Comparison of ENCODE assay signal across 8 cellular contexts in genomic region chr9:121350993-121351561, GRCh38. TPM values are rescaled to one million over a fixed set of nuclear protein-coding genes. Genes with fewer than 3 reads are reported as not detected.
DNase-seq lines count a peak whose midpoint lies in the region; ATAC-seq, FAIRE-seq and TF ChIP-seq lines count a peak whose summit lies in the region.

No MANE protein-coding gene starts in this region.

- H3K4me1 Mint-ChIP-seq in nephron progenitor cell, result peaks cover 11% of the 10 kb centered on the region

- H3K4me3 Mint-ChIP-seq in nephron progenitor cell, result no peak overlapping the region

- H4K20me1 ChIP-seq in fibroblast of lung (ENCODE audit: control insufficient read depth, extremely low read depth, insufficient read depth, low read length) (no peaks in the 10 kb centered on the region), OCI-LY7 (ENCODE audit: insufficient read depth, low read length) (no peaks in the 10 kb centered on the region)

- no peaks in the 10 kb centered on the region for H3K9me3 ChIP-seq in fibroblast of lung (ENCODE audit: control insufficient read depth, insufficient read depth, low read depth, low read length)
- H3K9me3 ChIP-seq in OCI-LY7 (ENCODE audit: low read length), result no peaks in the 10 kb centered on the region

- H3K79me2 ChIP-seq in fibroblast of lung (ENCODE audit: control insufficient read depth, insufficient read depth, low read length) (peaks cover 18% of the 10 kb centered on the region), OCI-LY7 (ENCODE audit: insufficient read depth, low read depth, low read length) (no peaks in the 10 kb centered on the region)

- H3K36me3 ChIP-seq in fibroblast of lung (ENCODE audit: control insufficient read depth, insufficient read depth, low read length) (peaks cover 24% of the 10 kb centered on the region), OCI-LY7 (ENCODE audit: insufficient read depth, low read length) (no peaks in the 10 kb centered on the region)

- ATAC-seq in omental fat pad (ENCODE audit: low FRiP score), result peak; percentile 39

- peak; percentile 49 for FAIRE-seq in RCC 7860 (lab: Jason Lieb, UNC)

- no peaks in the 10 kb centered on the region for H3K27me3 ChIP-seq in fibroblast of lung (ENCODE audit: control insufficient read depth, insufficient read depth, low read length)

- intact Hi-C loops in OCI-LY7 (cut with micrococcal nuclease; ENCODE audit: unreplicated experiment), result no loop called here

- POLR2A ChIA-PET in OCI-LY7 (lab: Charles Lee), result interaction anchor here (1.0 kb wide), 1 partner anchor 35 kb away, joined by 3 read pairs; no protein-coding TSS in a partner anchor

- H3K4me3 ChIP-seq in fibroblast of lung (replicated peaks in 1 of 4; ENCODE audit: control extremely low read depth in 1 of 4, insufficient read depth in 1 of 4, low read depth in 3 of 4, low read length in 4 of 4) (peak overlapping the region in 1 of 4 experiments; percentile 1), OCI-LY7 (ENCODE audit: low read depth, low read length, poor library complexity, severe bottlenecking) (no peak overlapping the region)

- CTCF ChIA-PET in OCI-LY7 (lab: Charles Lee; ENCODE audit: unreplicated experiment), result no interaction called here

- peaks cover 6% of the 10 kb centered on the region for H3K27me3 Mint-ChIP-seq in nephron progenitor cell (ENCODE audit: low read depth, poor library complexity)

- no peaks in the 10 kb centered on the region for H3K9me2 ChIP-seq in OCI-LY7 (ENCODE audit: insufficient read depth, low read length)

- no peak overlapping the region for H3K27ac Mint-ChIP-seq in nephron progenitor cell

- peak; percentile 75 for DNase-seq in GM03348 (ENCODE audit: low spot score)
- DNase-seq in RCC 7860 (ENCODE audit: low spot score), result peak; percentile 54
- DNase-seq in fibroblast of lung (ENCODE audit: low read depth in 2 of 2), result peak; percentile 87 to 95
- DNase-seq in omental fat pad (ENCODE audit: low spot score), result peak; percentile 49
- no peak for DNase-seq in activated T-cell treated with anti-CD3 and anti-CD28 coated beads, Interleukin-2, amount 50 U/mL, for 1 hour
- DNase-seq in stimulated activated CD4-positive, alpha-beta T cell treated with anti-CD3 and anti-CD28 coated beads, Interleukin-4, amount 100 ng/mL, for 4 hours, result no peak
- no peak for DNase-seq in nephron progenitor cell
- DNase-seq in OCI-LY7 (ENCODE audit: low spot score), result no peak

- peak overlapping the region; percentile 76 for H3K27ac ChIP-seq in fibroblast of lung (ENCODE audit: insufficient read depth, low read length)
- H3K27ac ChIP-seq in OCI-LY7 (ENCODE audit: low read depth, low read length, poor library complexity, severe bottlenecking), result no peak overlapping the region

- H3K4me2 ChIP-seq in fibroblast of lung (ENCODE audit: extremely low read depth, insufficient read depth, low read length) (peak overlapping the region; percentile 59), OCI-LY7 (ENCODE audit: low read length) (no peak overlapping the region)

- no peak overlapping the region for H3K9ac ChIP-seq in fibroblast of lung (ENCODE audit: insufficient read depth, low read length)

- TF ChIP-seq CTCF in fibroblast of lung (conservative IDR thresholded peaks at IDR 0.05 in 1 of 2, IDR thresholded peaks at IDR 0.05 in 1 of 2; ENCODE audit: low read depth in 1 of 2, low read length in 2 of 2), result no peak
- TF ChIP-seq CTCF in omental fat pad (IDR thresholded peaks at IDR 0.05), result no peak
- TF ChIP-seq CTCF in nephron progenitor cell (IDR thresholded peaks at IDR 0.05), result no peak
- TF ChIP-seq CTCF in OCI-LY7 (conservative IDR thresholded peaks at IDR 0.05; ENCODE audit: low read length), result no peak

- H3K9me3 Mint-ChIP-seq in nephron progenitor cell, result no peaks in the 10 kb centered on the region

- no TSS peak for BruUV-seq in OCI-LY7 (replicated peaks; lab: Mats Ljungman, UMichigan)

- H3K36me3 Mint-ChIP-seq in nephron progenitor cell (ENCODE audit: low read depth), result no peaks in the 10 kb centered on the region

- peaks cover 56% of the 10 kb centered on the region for H3K4me1 ChIP-seq in fibroblast of lung (ENCODE audit: control insufficient read depth, extremely low read depth, insufficient read depth, low read length)
- H3K4me1 ChIP-seq in OCI-LY7 (ENCODE audit: insufficient read depth, low read length, poor library complexity, severe bottlenecking), result no peaks in the 10 kb centered on the region

- H2AFZ ChIP-seq in fibroblast of lung (ENCODE audit: low read length) (no peak overlapping the region), OCI-LY7 (ENCODE audit: low read length) (no peak overlapping the region)

RNA-seq across cellular contexts. Expression of gene STOM, which starts 19.0 kb away (rescaled TPM):
- total RNA-seq in fibroblast of lung, result 215 and 248 TPM in 2 replicates
- 224 and 536 TPM in 2 replicates for polyA plus RNA-seq in fibroblast of lung
- polyA plus RNA-seq in fibroblast of lung (2012), result 151 and 362 TPM in 2 replicates
- polyA minus RNA-seq in fibroblast of lung (ENCODE audit: low replicate concordance), result 62.3 and 103 TPM in 2 replicates
- 1,000 to 10,000 TPM in 1 of 4 donors, 100 to 1,000 TPM in 3; 398 to 1,331 (median 641) TPM for total RNA-seq in omental fat pad
- 3.3 and 5.7 TPM in 2 replicates for total RNA-seq in OCI-LY7 (2014; rRNA removed; shearing (Covaris generic))
- 7.3 and 8.1 TPM in 2 replicates for total RNA-seq in OCI-LY7 (2022)

Comparison
In these comparisons a context has a peak if more than half of its experiments do, and no peak if none do; other contexts are left out.
1. DNase-seq: peak in GM03348 (single experiment), RCC 7860 (single experiment), fibroblast of lung (2 of 2) and omental fat pad (single experiment); none in activated T-cell treated with anti-CD3 and anti-CD28 coated beads, Interleukin-2, amount 50 U/mL, for 1 hour (single experiment), stimulated activated CD4-positive, alpha-beta T cell treated with anti-CD3 and anti-CD28 coated beads, Interleukin-4, amount 100 ng/mL, for 4 hours (0 of 2), nephron progenitor cell (single experiment) and OCI-LY7 (single experiment).
2. RNA of gene STOM, which starts 19.0 kb away (total RNA-seq): 398 to 1,331 TPM in omental fat pad and 215 to 248 TPM in fibroblast of lung; 3.3 to 8.1 TPM in OCI-LY7; every median in the first group is over 10 times any median in the second.